ENCODE assay signal across 1 cellular context in genomic region chr11:63671322-63672155, GRCh38.
TF ChIP-seq lines count a peak whose summit lies in the region.

TSS of gene ATL3 (minus strand) at chr11:63671376. CDS start at chr11:63671335, 41 bp downstream.

TF ChIP-seq in GM12878, 131 proteins besides CTCF, POLR2A, EP300 and RAD21 (continued from another document and continues in another):
- TF ChIP-seq ZBTB4 (CRISPR knock-in tag; IDR thresholded peaks at IDR 0.05) = peak; percentile 56; the same call in 1 of the 2 replicates
- peak; percentile 37; the same call in 1 of the 2 replicates for TF ChIP-seq SREBF1 (IDR thresholded peaks at IDR 0.05; ENCODE audit: low read length)
- TF ChIP-seq ATF7 (IDR thresholded peaks at IDR 0.05; ENCODE audit: low read depth) = no peak
- TF ChIP-seq NKRF (conservative IDR thresholded peaks at IDR 0.05) = peak; percentile 52
- TF ChIP-seq BACH1 (IDR thresholded peaks at IDR 0.05; ENCODE audit: borderline replicate concordance) = peak; percentile 61; the same call in 1 of the 2 replicates
- TF ChIP-seq PKNOX1 (IDR thresholded peaks at IDR 0.05) = peak; percentile 36; the same call in 1 of the 2 replicates
- peak; percentile 23; the same call in 1 of the 2 replicates for TF ChIP-seq NR2C1 (IDR thresholded peaks at IDR 0.05)
- TF ChIP-seq PML (IDR thresholded peaks at IDR 0.05; ENCODE audit: low read length) = no peak
- no peak for TF ChIP-seq MYB (IDR thresholded peaks at IDR 0.05; ENCODE audit: borderline replicate concordance, low read depth, low read length)
- TF ChIP-seq ZSCAN29 (IDR thresholded peaks at IDR 0.05) = 0 out of 2 replicates have a peak, but pooled peaks have one; percentile 39
- peak; percentile 72; the same call in 1 of the 2 replicates for TF ChIP-seq MLLT1 (IDR thresholded peaks at IDR 0.05)
- TF ChIP-seq HDGF (IDR thresholded peaks at IDR 0.05) = peak; percentile 47; the same call in 1 of the 2 replicates
- 0 out of 2 replicates have a peak, but pooled peaks have one; percentile 37 for TF ChIP-seq ZNF217 (IDR thresholded peaks at IDR 0.05)
- no peak for TF ChIP-seq ZBTB33 (IDR thresholded peaks at IDR 0.05)
- TF ChIP-seq ZNF687 (IDR thresholded peaks at IDR 0.05) = peak; percentile 97
- TF ChIP-seq MTA3 (IDR thresholded peaks at IDR 0.05; ENCODE audit: borderline replicate concordance, low read length) = no peak
- TF ChIP-seq TCF12 (IDR thresholded peaks at IDR 0.05; ENCODE audit: low read depth, low read length) = peak; percentile 59; the same call in 1 of the 2 replicates
- no peak for TF ChIP-seq NFIC (IDR thresholded peaks at IDR 0.05; ENCODE audit: low read depth, low read length)
- peak; percentile 39; the same call in 1 of the 2 replicates for TF ChIP-seq CHD2 (IDR thresholded peaks at IDR 0.05; ENCODE audit: borderline replicate concordance, low read depth, low read length)
- no peak for TF ChIP-seq NRF1 (conservative IDR thresholded peaks at IDR 0.05; ENCODE audit: low read depth, low read length)
- no peak for TF ChIP-seq ZNF592 (IDR thresholded peaks at IDR 0.05)
- no peak for TF ChIP-seq FOXM1 (IDR thresholded peaks at IDR 0.05; ENCODE audit: low read depth, low read length)
- TF ChIP-seq PAX5 (IDR thresholded peaks at IDR 0.05; ENCODE audit: borderline replicate concordance, low read depth, low read length) = peak; percentile 35; the same call in 1 of the 2 replicates
- TF ChIP-seq CREM (IDR thresholded peaks at IDR 0.05; ENCODE audit: low read depth) = peak; percentile 56; the same call in 1 of the 2 replicates
- no peak for TF ChIP-seq YBX1 (IDR thresholded peaks at IDR 0.05)
- TF ChIP-seq POLR2AphosphoS2 (IDR thresholded peaks at IDR 0.05; ENCODE audit: low read depth, low read length) = no peak
- no peak for TF ChIP-seq ZBED1 (IDR thresholded peaks at IDR 0.05; ENCODE audit: borderline replicate concordance)
- peak; percentile 75 for TF ChIP-seq RELA (IDR thresholded peaks at IDR 0.05; ENCODE audit: borderline replicate concordance, partially characterized antibody)
- no peak for TF ChIP-seq CHD4 (IDR thresholded peaks at IDR 0.05)
- no peak for TF ChIP-seq SPI1 (IDR thresholded peaks at IDR 0.05; ENCODE audit: borderline replicate concordance, insufficient read depth, low read depth, low read length)
- no peak for TF ChIP-seq SRF (IDR thresholded peaks at IDR 0.05; ENCODE audit: low read depth in 2 of 2, low read length in 2 of 2)
- TF ChIP-seq SREBF2 (IDR thresholded peaks at IDR 0.05; ENCODE audit: low read length) = no peak
- TF ChIP-seq MYC (IDR thresholded peaks at IDR 0.05; ENCODE audit: insufficient read depth, insufficient read length, insufficient replicate concordance, low read length, severe bottlenecking) = peak; percentile 97
- TF ChIP-seq ZNF207 (IDR thresholded peaks at IDR 0.05; ENCODE audit: borderline replicate concordance) = peak; percentile 93; the same call in 1 of the 2 replicates
- 0 out of 2 replicates have a peak, but pooled peaks have one; percentile 9 for TF ChIP-seq JUND (IDR thresholded peaks at IDR 0.05; ENCODE audit: low read depth, low read length)
- TF ChIP-seq KDM1A (IDR thresholded peaks at IDR 0.05; ENCODE audit: borderline replicate concordance) = no peak
- no peak; the same call in 1 of the 2 replicates for TF ChIP-seq TCF3 (IDR thresholded peaks at IDR 0.05; ENCODE audit: borderline replicate concordance, insufficient read depth, low read depth, low read length)
- TF ChIP-seq NBN (IDR thresholded peaks at IDR 0.05) = peak; percentile 50; the same call in 1 of the 2 replicates
- no peak for TF ChIP-seq FOXK2 (IDR thresholded peaks at IDR 0.05)
- TF ChIP-seq HSF1 (IDR thresholded peaks at IDR 0.05; ENCODE audit: low read depth, low read length) = no peak
- TF ChIP-seq HCFC1 (IDR thresholded peaks at IDR 0.05; ENCODE audit: low read length) = peak; percentile 91
